In the genomic region with DNA sequence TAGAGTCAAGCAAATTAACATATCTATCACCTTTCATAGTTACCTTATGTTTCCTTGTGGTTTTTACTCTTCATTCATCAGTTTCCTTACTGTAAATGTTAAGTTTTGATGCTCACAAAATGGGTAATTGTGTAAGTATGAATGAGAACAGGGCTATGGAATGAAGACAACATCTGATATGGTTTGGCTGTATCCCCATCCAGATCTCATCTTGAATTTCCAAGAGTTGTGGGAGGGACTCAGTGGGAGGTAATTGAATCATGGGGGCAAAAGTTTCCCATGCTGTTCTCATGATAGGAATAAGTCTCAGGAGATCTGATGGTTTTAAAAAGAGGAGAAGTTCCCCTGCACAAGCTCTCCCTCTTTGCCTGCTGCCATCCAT, we compare ENCODE assay signal across 23 cellular contexts.
DNase-seq lines count a peak whose midpoint lies in the region; TF ChIP-seq lines count a peak whose summit lies in the region.
"Had no signal": no experiment of that assay in that cellular context is flagged by ENCODE, and none has a peak within 500 bp of the region (broad histone marks: within the 10 kb centered on the region; RNA-seq: fewer than 3 reads in every experiment).

No MANE protein-coding gene starts in this region.

- H3K4me2 ChIP-seq in GM23248 (ENCODE audit: unreplicated experiment) = peak overlapping the region; percentile 76
- H3K4me2 ChIP-seq: hepatocyte had no signal

- H3K36me3 ChIP-seq in GM23248 (ENCODE audit: low read depth) = no peaks in the 10 kb centered on the region
- H3K36me3 ChIP-seq: tibial nerve had no signal

- no peak overlapping the region for H2AFZ ChIP-seq in GM23248
- H2AFZ ChIP-seq: hepatocyte, parathyroid adenoma had no signal

- no peaks in the 10 kb centered on the region for H3K9me3 ChIP-seq in GM23248 (ENCODE audit: low read depth)
- H3K9me3 ChIP-seq: tibial nerve had no signal

- H3K4me3 ChIP-seq in GM23248 (peak overlapping the region; percentile 37; the same call in 1 of the 2 replicates), astrocyte of the cerebellum (ENCODE audit: low read depth, low read length) (no peak overlapping the region), fibroblast of pulmonary artery (replicated peaks; ENCODE audit: low read depth, low read length) (no peak overlapping the region)
- H3K4me3 ChIP-seq: hepatocyte, lung, tibial nerve had no signal

- peaks cover 30% of the 10 kb centered on the region for H3K4me1 ChIP-seq in GM23248 (ENCODE audit: insufficient read depth)
- H3K4me1 ChIP-seq: foreskin keratinocyte, parathyroid adenoma, tibial nerve had no signal

- DNase-seq in GM23248 (peak; percentile 89), astrocyte of the cerebellum (ENCODE audit: low read depth) (peak; percentile 92), fibroblast of pulmonary artery (ENCODE audit: low read depth) (peak; percentile 52), stromal cell of bone marrow (ENCODE audit: low read depth) (peak; percentile 77), kidney glomerular epithelial cell (lab: John Stamatoyannopoulos, UW) (no peak), NCI-H1105 (lab: John Stamatoyannopoulos, UW) (no peak), SK-N-DZ (ENCODE audit: low spot score) (no peak)
- DNase-seq: central memory CD4-positive, alpha-beta T cell; effector CD8-positive, alpha-beta T cell; GDM1; H7; MV-4-11; NCI-H2029; NCI-H510A; stimulated activated CD4-positive, alpha-beta T cell treated with anti-CD3 and anti-CD28 coated beads, Interleukin-1b, Interleukin-23, amount 100 ng/mL, for 48 hours; stimulated activated naive CD4-positive, alpha-beta T cell; T1000 had no signal

- H3K27me3 ChIP-seq in GM23248 (replicated peaks; ENCODE audit: insufficient read depth) = no peaks in the 10 kb centered on the region
- H3K27me3 ChIP-seq: foreskin keratinocyte, hepatocyte, tibial nerve had no signal

- no peak for TF ChIP-seq CTCF in astrocyte of the cerebellum (IDR thresholded peaks at IDR 0.05; ENCODE audit: low read depth, low read length, missing control alignments)
- no peak for TF ChIP-seq CTCF in fibroblast of pulmonary artery (IDR thresholded peaks at IDR 0.05; ENCODE audit: low read length, missing control alignments)

- H3K9me2 ChIP-seq in GM23248 (ENCODE audit: insufficient read depth) = no peaks in the 10 kb centered on the region

- peaks cover 25% of the 10 kb centered on the region for H3F3A ChIP-seq in GM23248 (ENCODE audit: insufficient read depth)

- H4K20me1 ChIP-seq in GM23248 (ENCODE audit: insufficient read depth) = no peaks in the 10 kb centered on the region

- H3K79me2 ChIP-seq in GM23248 (ENCODE audit: insufficient read depth) = no peaks in the 10 kb centered on the region
- H3K79me2 ChIP-seq: hepatocyte, parathyroid adenoma had no signal

- peak overlapping the region; percentile 79 for H3K9ac ChIP-seq in GM23248
- H3K9ac ChIP-seq: parathyroid adenoma had no signal

- peak overlapping the region; percentile 99 for H3K27ac ChIP-seq in GM23248
- H3K27ac ChIP-seq: C4-2B, foreskin keratinocyte, hepatocyte, parathyroid adenoma, tibial nerve had no signal

- in situ Hi-C loops in GM23248 (cut with MboI) = no loop called here
- in situ Hi-C loops in astrocyte of the cerebellum (cut with HindIII; ENCODE audit: low sequenced_read_pairs) = no loop called here

Comparison
In these comparisons a context has a peak if more than half of its experiments do, and no peak if none do; other contexts are left out.
1. DNase-seq: peak in GM23248 (single experiment), astrocyte of the cerebellum (single experiment), fibroblast of pulmonary artery (single experiment) and stromal cell of bone marrow (single experiment); none in kidney glomerular epithelial cell (single experiment), NCI-H1105 (single experiment) and SK-N-DZ (single experiment).